10 cellular contexts compared by ENCODE assay signal in the genomic region with DNA sequence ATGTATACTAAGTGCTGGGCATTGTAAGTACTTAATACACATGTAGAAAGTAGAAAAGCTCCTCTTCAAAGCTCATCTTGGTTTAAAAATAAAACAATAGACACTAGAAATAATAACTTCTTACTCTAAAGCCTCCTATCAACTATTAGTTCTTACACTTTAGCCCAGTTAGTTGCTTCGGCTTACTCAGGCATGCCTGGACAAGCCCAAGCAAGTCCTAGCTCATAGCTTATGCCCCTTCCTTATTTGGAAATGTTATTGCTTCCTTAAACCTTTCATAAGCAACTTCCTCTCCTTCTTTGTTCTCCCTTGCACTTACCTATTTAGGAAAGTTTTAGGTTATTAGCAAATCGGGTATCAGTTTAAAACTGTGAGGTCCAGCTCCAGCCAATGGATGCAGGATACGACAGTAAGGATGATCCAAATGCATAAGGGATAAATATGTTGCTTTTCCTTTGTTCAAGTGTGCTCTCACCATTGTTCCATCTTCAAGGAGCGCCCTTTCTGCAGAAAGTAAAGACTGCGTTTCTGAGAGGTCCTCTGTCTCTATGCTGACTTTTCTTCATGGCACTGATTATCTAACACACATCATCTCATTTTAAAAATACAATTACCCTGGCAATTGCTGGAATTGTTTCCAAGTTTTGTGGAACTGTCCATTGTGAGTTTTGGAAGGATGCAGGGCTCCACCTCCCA. TPM values are rescaled to one million over a fixed set of nuclear protein-coding genes. Genes with fewer than 3 reads are reported as not detected.
DNase-seq lines count a peak whose midpoint lies in the region; ATAC-seq and TF ChIP-seq lines count a peak whose summit lies in the region.
"Had no signal": no experiment of that assay in that cellular context is flagged by ENCODE, and none has a peak within 500 bp of the region (broad histone marks: within the 10 kb centered on the region; RNA-seq: fewer than 3 reads in every experiment).

No MANE protein-coding gene starts in this region.

- H3K27ac ChIP-seq in 22Rv1 (peak overlapping the region; percentile 64), endodermal cell (ENCODE audit: low read depth, low read length) (no peak overlapping the region)

- no peak for ATAC-seq in activated T-helper 17 cell treated with anti-CD3 and anti-CD28 coated beads, Interleukin-2, amount 50 U/mL, for 72 hours (replicated peaks)
- no peak for ATAC-seq in GM21515 (IDR thresholded peaks at IDR 0.05; ENCODE audit: unreplicated experiment)

- H3K27me3 ChIP-seq in endodermal cell (ENCODE audit: control insufficient read depth, insufficient read depth, low read length, poor library complexity, severe bottlenecking), result no peaks in the 10 kb centered on the region

- DNase-seq in H4 (ENCODE audit: low spot score) (peak; percentile 34), iris pigment epithelial cell (ENCODE audit: low read depth) (peak; percentile 90), endodermal cell (no peak), NCI-H1694 treated with DMSO at 0.1 percent for 48 hours (lab: John Stamatoyannopoulos, UW) (no peak), NK-92 (lab: John Stamatoyannopoulos, UW; ENCODE audit: unreplicated experiment) (no peak)
- DNase-seq: activated gamma-delta T cell, islet precursor cell had no signal

- TF ChIP-seq CTCF in 22Rv1 (IDR thresholded peaks at IDR 0.05) (no peak), endodermal cell (conservative IDR thresholded peaks at IDR 0.05) (no peak)

- 92 to 100% methylated on average over 4 to 5 of the region's 5 CpGs for WGBS in endodermal cell (ENCODE audit: insufficient coverage in 1 of 2, insufficient read length in 1 of 2), 2 experiments

- H3K9me3 Mint-ChIP-seq in activated T-helper 17 cell treated with anti-CD3 and anti-CD28 coated beads, Interleukin-2, amount 50 U/mL, for 72 hours, result no peaks in the 10 kb centered on the region
- H3K9me3 Mint-ChIP-seq in endodermal cell, result peaks cover 21% of the 10 kb centered on the region

- peaks cover 33% of the 10 kb centered on the region for H3K36me3 ChIP-seq in endodermal cell (ENCODE audit: control insufficient read depth, insufficient read depth, low read length)

- H3K27ac Mint-ChIP-seq in activated T-helper 17 cell treated with anti-CD3 and anti-CD28 coated beads, Interleukin-2, amount 50 U/mL, for 72 hours, result peak overlapping the region; percentile 88
- no peak overlapping the region for H3K27ac Mint-ChIP-seq in endodermal cell

- H3K4me1 Mint-ChIP-seq in activated T-helper 17 cell treated with anti-CD3 and anti-CD28 coated beads, Interleukin-2, amount 50 U/mL, for 72 hours, result peaks cover 63% of the 10 kb centered on the region
- H3K4me1 Mint-ChIP-seq in endodermal cell, result peaks cover 30% of the 10 kb centered on the region

- no peak overlapping the region for H3K9ac ChIP-seq in endodermal cell (ENCODE audit: extremely low read depth, low read length, poor library complexity, severe bottlenecking)

- H3K36me3 Mint-ChIP-seq in activated T-helper 17 cell treated with anti-CD3 and anti-CD28 coated beads, Interleukin-2, amount 50 U/mL, for 72 hours (ENCODE audit: low read depth), result peaks cover 63% of the 10 kb centered on the region
- peaks cover 49% of the 10 kb centered on the region for H3K36me3 Mint-ChIP-seq in endodermal cell (ENCODE audit: low read depth)

- peak overlapping the region; percentile 23 for H3K4me3 Mint-ChIP-seq in activated T-helper 17 cell treated with anti-CD3 and anti-CD28 coated beads, Interleukin-2, amount 50 U/mL, for 72 hours
- H3K4me3 Mint-ChIP-seq in endodermal cell, result no peak overlapping the region

- H3K9me3 ChIP-seq in endodermal cell (ENCODE audit: control insufficient read depth, low read length), result peaks cover 42% of the 10 kb centered on the region

- H3K4me3 ChIP-seq in endodermal cell (ENCODE audit: low read length), result no peak overlapping the region

- H3K4me1 ChIP-seq in endodermal cell (ENCODE audit: control insufficient read depth, insufficient read depth, low read length), result no peaks in the 10 kb centered on the region

- H3K27me3 Mint-ChIP-seq in activated T-helper 17 cell treated with anti-CD3 and anti-CD28 coated beads, Interleukin-2, amount 50 U/mL, for 72 hours, result no peaks in the 10 kb centered on the region
- H3K27me3 Mint-ChIP-seq in endodermal cell (ENCODE audit: insufficient read depth), result no peaks in the 10 kb centered on the region

RNA-seq across cellular contexts. Expression of a gene that starts 12.3 kb away (rescaled TPM):
- total RNA-seq in H4 (2014; rRNA removed; shearing (Covaris generic)), result 132 and 152 TPM in 2 replicates
- 100 to 1,000 TPM in 1 of 2 donors, 10 to 100 TPM in 1; 81.7 to 115 TPM for total RNA-seq in activated T-helper 17 cell treated with anti-CD3 and anti-CD28 coated beads, Interleukin-2, amount 50 U/mL, for 72 hours
- total RNA-seq in endodermal cell, result 10 to 100 TPM; 47.7 to 59.4 TPM
- 70.9 TPM for polyA plus RNA-seq in endodermal cell (2013, experiment 1 of 2)
- 74.4 TPM for polyA plus RNA-seq in endodermal cell (2013, experiment 2 of 2)

RNA-seq across cellular contexts. Expression of a gene that starts 28.7 kb away (rescaled TPM):
- total RNA-seq in H4 (2014; rRNA removed; shearing (Covaris generic)), result 526 and 652 TPM in 2 replicates
- 100 to 1,000 TPM; 260 to 372 TPM for total RNA-seq in activated T-helper 17 cell treated with anti-CD3 and anti-CD28 coated beads, Interleukin-2, amount 50 U/mL, for 72 hours
- 100 to 1,000 TPM; 399 to 472 TPM for total RNA-seq in endodermal cell
- polyA plus RNA-seq in endodermal cell (2013, experiment 1 of 2), result 241 TPM
- 240 TPM for polyA plus RNA-seq in endodermal cell (2013, experiment 2 of 2)

Comparison
In these comparisons a context has a peak if more than half of its experiments do, and no peak if none do; other contexts are left out.
1. DNase-seq: peak in H4 (single experiment) and iris pigment epithelial cell (single experiment); none in endodermal cell (single experiment), NCI-H1694 treated with DMSO at 0.1 percent for 48 hours (single experiment) and NK-92 (single experiment).